In the genomic region with DNA sequence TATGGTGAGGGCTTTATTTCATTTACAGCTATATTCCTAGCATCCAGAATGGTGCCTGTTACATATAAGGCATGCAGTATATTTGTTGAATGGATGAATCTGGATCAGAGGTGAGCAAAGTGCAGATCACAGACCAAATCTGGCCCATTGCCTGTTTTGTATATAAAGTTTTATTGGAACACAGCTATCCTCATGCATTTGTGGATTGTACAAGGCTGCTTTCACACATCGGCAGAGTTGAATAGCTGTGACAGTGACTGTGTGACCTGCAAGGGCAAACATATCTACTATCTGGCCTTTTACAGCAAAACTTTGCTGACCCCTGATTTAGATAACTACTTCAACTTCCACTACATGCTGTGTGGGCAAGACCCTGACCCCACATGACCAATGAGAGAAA, we compare ENCODE assay signal across 1 cellular context.
TF ChIP-seq lines count a peak whose summit lies in the region.

No MANE protein-coding gene starts in this region.

TF ChIP-seq in HepG2, 621 proteins besides CTCF, POLR2A, EP300 and RAD21:
- TF ChIP-seq, protein P1, sequence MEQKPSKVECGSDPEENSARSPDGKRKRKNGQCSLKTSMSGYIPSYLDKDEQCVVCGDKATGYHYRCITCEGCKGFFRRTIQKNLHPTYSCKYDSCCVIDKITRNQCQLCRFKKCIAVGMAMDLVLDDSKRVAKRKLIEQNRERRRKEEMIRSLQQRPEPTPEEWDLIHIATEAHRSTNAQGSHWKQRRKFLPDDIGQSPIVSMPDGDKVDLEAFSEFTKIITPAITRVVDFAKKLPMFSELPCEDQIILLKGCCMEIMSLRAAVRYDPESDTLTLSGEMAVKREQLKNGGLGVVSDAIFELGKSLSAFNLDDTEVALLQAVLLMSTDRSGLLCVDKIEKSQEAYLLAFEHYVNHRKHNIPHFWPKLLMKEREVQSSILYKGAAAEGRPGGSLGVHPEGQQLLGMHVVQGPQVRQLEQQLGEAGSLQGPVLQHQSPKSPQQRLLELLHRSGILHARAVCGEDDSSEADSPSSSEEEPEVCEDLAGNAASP (CRISPR knock-in tag; IDR thresholded peaks at IDR 0.05; ENCODE audit: borderline replicate concordance) = no peak
- TF ChIP-seq, protein P2, sequence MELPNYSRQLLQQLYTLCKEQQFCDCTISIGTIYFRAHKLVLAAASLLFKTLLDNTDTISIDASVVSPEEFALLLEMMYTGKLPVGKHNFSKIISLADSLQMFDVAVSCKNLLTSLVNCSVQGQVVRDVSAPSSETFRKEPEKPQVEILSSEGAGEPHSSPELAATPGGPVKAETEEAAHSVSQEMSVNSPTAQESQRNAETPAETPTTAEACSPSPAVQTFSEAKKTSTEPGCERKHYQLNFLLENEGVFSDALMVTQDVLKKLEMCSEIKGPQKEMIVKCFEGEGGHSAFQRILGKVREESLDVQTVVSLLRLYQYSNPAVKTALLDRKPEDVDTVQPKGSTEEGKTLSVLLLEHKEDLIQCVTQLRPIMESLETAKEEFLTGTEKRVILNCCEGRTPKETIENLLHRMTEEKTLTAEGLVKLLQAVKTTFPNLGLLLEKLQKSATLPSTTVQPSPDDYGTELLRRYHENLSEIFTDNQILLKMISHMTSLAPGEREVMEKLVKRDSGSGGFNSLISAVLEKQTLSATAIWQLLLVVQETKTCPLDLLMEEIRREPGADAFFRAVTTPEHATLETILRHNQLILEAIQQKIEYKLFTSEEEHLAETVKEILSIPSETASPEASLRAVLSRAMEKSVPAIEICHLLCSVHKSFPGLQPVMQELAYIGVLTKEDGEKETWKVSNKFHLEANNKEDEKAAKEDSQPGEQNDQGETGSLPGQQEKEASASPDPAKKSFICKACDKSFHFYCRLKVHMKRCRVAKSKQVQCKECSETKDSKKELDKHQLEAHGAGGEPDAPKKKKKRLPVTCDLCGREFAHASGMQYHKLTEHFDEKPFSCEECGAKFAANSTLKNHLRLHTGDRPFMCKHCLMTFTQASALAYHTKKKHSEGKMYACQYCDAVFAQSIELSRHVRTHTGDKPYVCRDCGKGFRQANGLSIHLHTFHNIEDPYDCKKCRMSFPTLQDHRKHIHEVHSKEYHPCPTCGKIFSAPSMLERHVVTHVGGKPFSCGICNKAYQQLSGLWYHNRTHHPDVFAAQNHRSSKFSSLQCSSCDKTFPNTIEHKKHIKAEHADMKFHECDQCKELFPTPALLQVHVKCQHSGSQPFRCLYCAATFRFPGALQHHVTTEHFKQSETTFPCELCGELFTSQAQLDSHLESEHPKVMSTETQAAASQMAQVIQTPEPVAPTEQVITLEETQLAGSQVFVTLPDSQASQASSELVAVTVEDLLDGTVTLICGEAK (IDR thresholded peaks at IDR 0.05) = peak; percentile 49
- TF ChIP-seq, protein P2 (CRISPR knock-in tag; IDR thresholded peaks at IDR 0.05) = peak; percentile 97
